19 cellular contexts compared by ENCODE assay signal in genomic region chr2:120791961-120792295, GRCh38. TPM values are rescaled to one million over a fixed set of nuclear protein-coding genes. Genes with fewer than 3 reads are reported as not detected.
DNase-seq lines count a peak whose midpoint lies in the region; ATAC-seq and TF ChIP-seq lines count a peak whose summit lies in the region.
"Had no signal": no experiment of that assay in that cellular context is flagged by ENCODE, and none has a peak within 500 bp of the region (broad histone marks: within the 10 kb centered on the region; RNA-seq: fewer than 3 reads in every experiment).

No MANE protein-coding gene starts in this region.

- peak overlapping the region; percentile 5; the same call in 1 of the 2 replicates for H3K14ac ChIP-seq in IMR-90 (replicated peaks; ENCODE audit: low read depth, low read length)

- no TSS peak for BruUV-seq in IMR-90 (replicated peaks; lab: Mats Ljungman, UMichigan)
- BruUV-seq in mammary epithelial cell (replicated peaks; lab: Mats Ljungman, UMichigan) = no TSS peak
- no TSS peak for BruUV-seq in A673 (replicated peaks; lab: Mats Ljungman, UMichigan)

- ATAC-seq in IMR-90 (ENCODE audit: low read depth) (no peak), HG02798 (IDR thresholded peaks at IDR 0.05; ENCODE audit: poor library complexity, unreplicated experiment) (no peak)
- ATAC-seq: gastrocnemius medialis had no signal

- H3K9me3 ChIP-seq in IMR-90 (ENCODE audit: control insufficient read depth, insufficient read depth, low read length) = no peaks in the 10 kb centered on the region
- H3K9me3 ChIP-seq in mammary epithelial cell (replicated peaks; ENCODE audit: insufficient read depth, low read length) = no peaks in the 10 kb centered on the region
- H3K9me3 ChIP-seq in A673 (ENCODE audit: low read depth, low read length, poor library complexity, severe bottlenecking) = no peaks in the 10 kb centered on the region
- H3K9me3 ChIP-seq: gastrocnemius medialis, Peyer's patch, stomach had no signal

- POLR2A ChIA-PET in IMR-90 (lab: Charles Lee; ENCODE audit: unreplicated experiment) = interaction anchor here (0.5 kb wide), 1 partner anchor 45 kb away, joined by 3 read pairs; no protein-coding TSS in a partner anchor
- POLR2A ChIA-PET in A673 (lab: Charles Lee; ENCODE audit: low non-redundant PET) = no interaction called here

- H4K91ac ChIP-seq in IMR-90 (ENCODE audit: insufficient read depth, low read depth, low read length) = no peak overlapping the region

- no peaks in the 10 kb centered on the region for H3K79me2 ChIP-seq in mammary epithelial cell (ENCODE audit: insufficient read depth, low read length)
- H3K79me2 ChIP-seq in mesendoderm (ENCODE audit: control insufficient read depth, insufficient read depth, low read length) = peaks cover 16% of the 10 kb centered on the region

- TF ChIP-seq CTCF in IMR-90 (conservative IDR thresholded peaks at IDR 0.05; ENCODE audit: low read depth, low read length) (no peak), mammary epithelial cell (conservative IDR thresholded peaks at IDR 0.05 in 1 of 2, IDR thresholded peaks at IDR 0.05 in 1 of 2; ENCODE audit: extremely low read depth in 1 of 2, insufficient read depth in 1 of 2, low read depth in 1 of 2, low read length in 2 of 2) (no peak), A673 (conservative IDR thresholded peaks at IDR 0.05; ENCODE audit: low read depth, low read length) (no peak), lower leg skin (IDR thresholded peaks at IDR 0.05) (no peak)

- H3K36me3 ChIP-seq in IMR-90 (ENCODE audit: control insufficient read depth, insufficient read depth, low read length) (peaks cover 5% of the 10 kb centered on the region; the same call in 1 of the 2 replicates), mammary epithelial cell (ENCODE audit: insufficient read depth, low read length) (no peaks in the 10 kb centered on the region), mesendoderm (ENCODE audit: control insufficient read depth, insufficient read depth, low read length) (no peaks in the 10 kb centered on the region), A673 (ENCODE audit: insufficient read depth, low read length, poor library complexity, severe bottlenecking) (no peaks in the 10 kb centered on the region)
- H3K36me3 ChIP-seq: gastrocnemius medialis, Peyer's patch, stomach had no signal

- H3K4me2 ChIP-seq in IMR-90 (ENCODE audit: low read depth, low read length) = no peak overlapping the region
- H3K4me2 ChIP-seq in mammary epithelial cell (ENCODE audit: insufficient read depth, low read depth, low read length) = no peak overlapping the region
- no peak overlapping the region for H3K4me2 ChIP-seq in mesendoderm (ENCODE audit: low read length)
- H3K4me2 ChIP-seq: KMS-11 had no signal

- H2BK120ac ChIP-seq in IMR-90 (ENCODE audit: low read depth, low read length) = no peak overlapping the region
- H2BK120ac ChIP-seq in mesendoderm (ENCODE audit: low read depth, low read length) = no peak overlapping the region

- H2AFZ ChIP-seq in IMR-90 (replicated peaks; ENCODE audit: low read length, poor library complexity) (no peak overlapping the region), mammary epithelial cell (ENCODE audit: low read depth, low read length) (no peak overlapping the region)

- DNase-seq in ELF-1 (ENCODE audit: low read depth, low spot score) = peak; percentile 50
- DNase-seq in IMR-90 = peak; percentile 31
- peak; percentile 77 for DNase-seq in mammary epithelial cell
- DNase-seq in mesendoderm = peak; percentile 88
- no peak for DNase-seq in A673 (ENCODE audit: low spot score)
- no peak for DNase-seq in lower leg skin (ENCODE audit: low spot score in 2 of 2)
- DNase-seq in OCI-M1 (lab: John Stamatoyannopoulos, UW) = no peak
- DNase-seq: activated CD4-positive, alpha-beta T cell treated with anti-CD3 and anti-CD28 coated beads for 1 hour; DND-41; gastrocnemius medialis; kidney; NCI-H1436; NCI-H510A; Peyer's patch; posterior cingulate gyrus; stomach had no signal

- no peak overlapping the region for H4K8ac ChIP-seq in IMR-90 (ENCODE audit: low read depth in 2 of 2, low read length in 2 of 2)
- H4K8ac ChIP-seq in mesendoderm (ENCODE audit: low read depth, low read length) = no peak overlapping the region

- no peak overlapping the region for H2BK15ac ChIP-seq in IMR-90 (ENCODE audit: low read depth, low read length)
- H2BK15ac ChIP-seq in mesendoderm (replicated peaks; ENCODE audit: low read depth) = no peak overlapping the region

- H3K23ac ChIP-seq in IMR-90 (ENCODE audit: low read depth, low read length) (peak overlapping the region; percentile 13; the same call in 1 of the 2 replicates), mesendoderm (ENCODE audit: low read length) (peak overlapping the region; percentile 19)

- dilution Hi-C loops in IMR-90 (cut with HindIII; ENCODE audit: low sequenced_read_pairs, unreplicated experiment) = no loop called here
- dilution Hi-C loops in mammary epithelial cell (cut with HindIII; ENCODE audit: low sequenced_read_pairs) = no loop called here

- H3K4ac ChIP-seq in IMR-90 (ENCODE audit: low read depth, low read length) = no peak overlapping the region
- no peak overlapping the region for H3K4ac ChIP-seq in mesendoderm (ENCODE audit: low read depth, low read length)

- no peak overlapping the region for H3K9ac ChIP-seq in IMR-90 (ENCODE audit: low read depth, low read length)
- no peak overlapping the region for H3K9ac ChIP-seq in mammary epithelial cell (ENCODE audit: insufficient read depth, low read length)
- H3K9ac ChIP-seq in mesendoderm (ENCODE audit: low read length) = no peak overlapping the region
- H3K9ac ChIP-seq: KMS-11 had no signal

- H3K56ac ChIP-seq in IMR-90 (ENCODE audit: extremely low read depth, insufficient read depth, low read length) (no peak overlapping the region), mesendoderm (ENCODE audit: low read length) (no peak overlapping the region)

- H3K9me1 ChIP-seq in IMR-90 (ENCODE audit: insufficient read depth, low read length) = peaks cover 36% of the 10 kb centered on the region

- H3K4me3 ChIP-seq in IMR-90 (ENCODE audit: insufficient read depth, low read depth, low read length) = no peak overlapping the region
- no peak overlapping the region for H3K4me3 ChIP-seq in mammary epithelial cell (replicated peaks in 1 of 3; ENCODE audit: insufficient read depth in 1 of 3, low read depth in 2 of 3, low read length in 3 of 3)
- no peak overlapping the region for H3K4me3 ChIP-seq in mesendoderm (ENCODE audit: low read length)
- H3K4me3 ChIP-seq in A673 (ENCODE audit: low read depth, low read length, poor library complexity, severe bottlenecking) = no peak overlapping the region
- no peak overlapping the region for H3K4me3 ChIP-seq in lower leg skin (ENCODE audit: low read depth, poor library complexity, severe bottlenecking)
- H3K4me3 ChIP-seq: gastrocnemius medialis, Peyer's patch, stomach had no signal

- no peak overlapping the region; the same call in 1 of the 2 replicates for H2AK5ac ChIP-seq in IMR-90 (ENCODE audit: low read depth, low read length)
- H2AK5ac ChIP-seq in mesendoderm (ENCODE audit: low read length) = no peak overlapping the region

- intact Hi-C loops in IMR-90 (cut with micrococcal nuclease) (no loop called here), mammary epithelial cell (cut with micrococcal nuclease) (no loop called here), A673 (cut with micrococcal nuclease; ENCODE audit: unreplicated experiment) (no loop called here), lower leg skin (cut with DNase I; ENCODE audit: low total_unique reads) (no loop called here)

- H4K5ac ChIP-seq in IMR-90 (ENCODE audit: low read depth, low read length) (no peak overlapping the region), mesendoderm (ENCODE audit: low read length) (no peak overlapping the region)

- CTCF ChIA-PET in IMR-90 (lab: Yijun Ruan, JAX) (no interaction called here), mammary epithelial cell (lab: Charles Lee; ENCODE audit: low non-redundant PET) (no interaction called here), A673 (lab: Charles Lee) (no interaction called here)

- H3K18ac ChIP-seq in IMR-90 (ENCODE audit: low read depth, low read length) = no peak overlapping the region
- H3K18ac ChIP-seq in mesendoderm (ENCODE audit: low read length) = no peak overlapping the region

- no peak overlapping the region for H2BK20ac ChIP-seq in IMR-90 (ENCODE audit: low read depth, low read length)

- in situ Hi-C loops in IMR-90 (cut with MboI; ENCODE audit: low sequenced_read_pairs) = no loop called here
- in situ Hi-C loops in mammary epithelial cell (cut with MboI; ENCODE audit: low sequenced_read_pairs in 2 of 2) = no loop called here

- no peak overlapping the region for H3K27ac ChIP-seq in IMR-90 (ENCODE audit: insufficient read depth, low read length)
- H3K27ac ChIP-seq in mammary epithelial cell (ENCODE audit: insufficient read depth, low read depth, low read length) = no peak overlapping the region
- no peak overlapping the region for H3K27ac ChIP-seq in mesendoderm (ENCODE audit: low read depth, low read length)
- no peak overlapping the region for H3K27ac ChIP-seq in A673 (ENCODE audit: low read depth, low read length, poor library complexity, severe bottlenecking)
- H3K27ac ChIP-seq: gastrocnemius medialis, KMS-11, Peyer's patch, stomach had no signal

- WGBS in IMR-90 (ENCODE audit: extremely low coverage in 2 of 2, insufficient read length in 1 of 2), 2 experiments = no CpG with 5 or more reads among the region's 11 CpGs
- 29% methylated on average over 11 of the region's 11 CpGs for WGBS in mammary epithelial cell (ENCODE audit: low coverage, missing lambda C conversion rate)
- WGBS in mesendoderm (ENCODE audit: extremely low coverage, insufficient coverage, low lambda C conversion rate) = no CpG with 5 or more reads among the region's 11 CpGs
- WGBS in lower leg skin, 2 donors = 44 to 52% methylated on average over 11 of the region's 11 CpGs

- TF ChIP-seq RAD21 in IMR-90 (IDR thresholded peaks at IDR 0.05; ENCODE audit: low read length) = no peak

- H3K79me1 ChIP-seq in IMR-90 (ENCODE audit: low read depth in 1 of 2, low read length in 2 of 2) (peaks cover 56 to 96% of the 10 kb centered on the region in 2 experiments), mesendoderm (ENCODE audit: low read length) (peaks cover 41% of the 10 kb centered on the region)

- no peak overlapping the region for H2AK9ac ChIP-seq in IMR-90 (replicated peaks; ENCODE audit: low read depth, low read length, poor library complexity)

- H4K20me1 ChIP-seq in IMR-90 (ENCODE audit: insufficient read depth, low read length) (peaks cover 93% of the 10 kb centered on the region), mammary epithelial cell (ENCODE audit: insufficient read depth, low read length) (no peaks in the 10 kb centered on the region)

- H3K27me3 ChIP-seq in IMR-90 (ENCODE audit: control insufficient read depth, insufficient read depth, low read length) = no peaks in the 10 kb centered on the region
- no peaks in the 10 kb centered on the region for H3K27me3 ChIP-seq in mammary epithelial cell (ENCODE audit: insufficient read depth, low read length)
- no peaks in the 10 kb centered on the region for H3K27me3 ChIP-seq in mesendoderm (ENCODE audit: insufficient read depth, low read length, poor library complexity)
- no peaks in the 10 kb centered on the region for H3K27me3 ChIP-seq in A673 (replicated peaks; ENCODE audit: insufficient read depth, low read depth, low read length, poor library complexity)
- H3K27me3 ChIP-seq: gastrocnemius medialis, Peyer's patch, stomach had no signal

- H3K4me1 ChIP-seq in IMR-90 (ENCODE audit: control insufficient read depth, insufficient read depth, low read length) (peaks cover 33% of the 10 kb centered on the region), mammary epithelial cell (ENCODE audit: insufficient read depth, low read length) (peaks cover 8% of the 10 kb centered on the region), mesendoderm (ENCODE audit: control insufficient read depth, low read depth, low read length) (peaks cover 4% of the 10 kb centered on the region), A673 (ENCODE audit: insufficient read depth, low read length, poor library complexity, severe bottlenecking) (no peaks in the 10 kb centered on the region)
- H3K4me1 ChIP-seq: gastrocnemius medialis, Peyer's patch had no signal

- no peak overlapping the region for H2BK5ac ChIP-seq in IMR-90 (ENCODE audit: low read depth, low read length, poor library complexity, severe bottlenecking)
- no peak overlapping the region for H2BK5ac ChIP-seq in mesendoderm (ENCODE audit: low read length)

- TF ChIP-seq POLR2A in IMR-90 (IDR thresholded peaks at IDR 0.05; ENCODE audit: low read depth, low read length) = no peak
- TF ChIP-seq POLR2A in lower leg skin (IDR thresholded peaks at IDR 0.05) = no peak

RNA-seq across cellular contexts. Expression of gene GLI2, which starts 56.3 kb away (rescaled TPM):
- total RNA-seq in IMR-90 (2012; rRNA removed) (3.8 and 4.7 TPM in 2 replicates), mammary epithelial cell (under 1 TPM in 1 of 2 donors, not detected in 1; under 0.01 TPM), A673 (2021) (8.1 and 10.4 TPM in 2 replicates), lower leg skin (1 to 10 TPM in 3 of 4 donors, under 1 TPM in 1; 0.42 to 6.7 (median 3.1) TPM)
- polyA plus RNA-seq in IMR-90 (2012; rRNA removed) (26.0 and 31.5 TPM in 2 replicates), mammary epithelial cell (0.01 TPM)
- 7.6 and 16.7 TPM in 2 replicates for polyA plus RNA-seq in IMR-90 (2012; cell fraction: cytosol; rRNA removed)
- polyA plus RNA-seq in IMR-90 (2012; cell fraction: nucleus; rRNA removed; ENCODE audit: low replicate concordance) = 57.0 and 124 TPM in 2 replicates
- polyA minus RNA-seq in mammary epithelial cell = not detected
- 23.2 TPM for polyA plus RNA-seq in mesendoderm (2013, experiment 1 of 2)
- 23.4 TPM for polyA plus RNA-seq in mesendoderm (2013, experiment 2 of 2)
- total RNA-seq: activated naive CD4-positive, alpha-beta T cell treated with anti-CD3 and anti-CD28 coated beads, Interleukin-2, amount 50 U/mL, for 72 hours had no signal

Comparison
In these comparisons a context has a peak if more than half of its experiments do, and no peak if none do; other contexts are left out.
1. DNase-seq: peak in ELF-1 (single experiment), IMR-90 (single experiment), mammary epithelial cell (single experiment) and mesendoderm (single experiment); none in A673 (single experiment), lower leg skin (0 of 2) and OCI-M1 (single experiment).